ENCODE assay signal across 1 cellular context in genomic region chr10:133520193-133520738, GRCh38.
TF ChIP-seq lines count a peak whose summit lies in the region.

No MANE protein-coding gene starts in this region.

TF ChIP-seq in HEK293, 187 proteins besides CTCF, POLR2A, EP300 and RAD21 (continued from another document and continues in another):
- TF ChIP-seq PRDM2 (tag by site-specific recombination; IDR thresholded peaks at IDR 0.05; ENCODE audit: borderline replicate concordance) (no peak), ZNF624 (tag by site-specific recombination; IDR thresholded peaks at IDR 0.05) (no peak), ZNF155 (tag by site-specific recombination; IDR thresholded peaks at IDR 0.05) (no peak), GLIS1 (tag by site-specific recombination; IDR thresholded peaks at IDR 0.05) (peak; percentile 73), ZNF501 (tag by site-specific recombination; IDR thresholded peaks at IDR 0.05) (peak; percentile 66; the same call in 1 of the 2 replicates), ZNF423 (tag by site-specific recombination; IDR thresholded peaks at IDR 0.05) (peak; percentile 90), ZNF707 (tag by site-specific recombination; IDR thresholded peaks at IDR 0.05) (no peak), ZNF596 (tag by site-specific recombination; IDR thresholded peaks at IDR 0.05) (no peak), ZNF571 (tag by site-specific recombination; IDR thresholded peaks at IDR 0.05) (no peak), FEZF1 (tag by site-specific recombination; IDR thresholded peaks at IDR 0.05) (no peak), KLF1 (tag by site-specific recombination; IDR thresholded peaks at IDR 0.05) (peak; percentile 30; the same call in 1 of the 2 replicates), IKZF3 (tag by site-specific recombination; IDR thresholded peaks at IDR 0.05) (no peak), ZNF2 (tag by site-specific recombination; IDR thresholded peaks at IDR 0.05) (0 out of 2 replicates have a peak, but pooled peaks have one; percentile 41), ZNF341 (tag by site-specific recombination; IDR thresholded peaks at IDR 0.05; ENCODE audit: low read depth) (peak; percentile 33; the same call in 1 of the 2 replicates), ZFHX2 (tag by site-specific recombination; conservative IDR thresholded peaks at IDR 0.05) (no peak), ZXDB (tag by site-specific recombination; IDR thresholded peaks at IDR 0.05) (peak; percentile 72; the same call in 1 of the 2 replicates), ZSCAN16 (tag by site-specific recombination; IDR thresholded peaks at IDR 0.05) (no peak), ZNF510 (tag by site-specific recombination; IDR thresholded peaks at IDR 0.05; ENCODE audit: insufficient replicate concordance) (no peak), ZNF621 (tag by site-specific recombination; IDR thresholded peaks at IDR 0.05) (no peak), BCL11B (tag by site-specific recombination; IDR thresholded peaks at IDR 0.05; ENCODE audit: low read depth) (no peak), ZNF184 (tag by site-specific recombination; IDR thresholded peaks at IDR 0.05) (no peak), ZNF26 (tag by site-specific recombination; IDR thresholded peaks at IDR 0.05) (no peak), HOXC10 (CRISPR knock-in tag; IDR thresholded peaks at IDR 0.05) (no peak), ZFP37 (tag by site-specific recombination; IDR thresholded peaks at IDR 0.05) (peak; percentile 67; the same call in 1 of the 2 replicates), ZNF202 (tag by site-specific recombination; IDR thresholded peaks at IDR 0.05; ENCODE audit: borderline replicate concordance) (no peak), ZNF112 (tag by site-specific recombination; IDR thresholded peaks at IDR 0.05) (no peak), SP2 (tag by site-specific recombination; IDR thresholded peaks at IDR 0.05) (peak; percentile 37; the same call in 1 of the 2 replicates), SCRT1 (tag by site-specific recombination; IDR thresholded peaks at IDR 0.05; ENCODE audit: borderline replicate concordance) (no peak), ZNF473 (tag by site-specific recombination; IDR thresholded peaks at IDR 0.05) (no peak), ZNF670 (tag by site-specific recombination; IDR thresholded peaks at IDR 0.05; ENCODE audit: low read depth) (no peak), PRDM1 (tag by site-specific recombination; IDR thresholded peaks at IDR 0.05) (no peak), ZSCAN5A (tag by site-specific recombination; IDR thresholded peaks at IDR 0.05) (no peak), ZNF449 (tag by site-specific recombination; IDR thresholded peaks at IDR 0.05) (peak; percentile 49; the same call in 1 of the 2 replicates), ZNF521 (tag by site-specific recombination; IDR thresholded peaks at IDR 0.05) (no peak)
- TF ChIP-seq, protein P1, sequence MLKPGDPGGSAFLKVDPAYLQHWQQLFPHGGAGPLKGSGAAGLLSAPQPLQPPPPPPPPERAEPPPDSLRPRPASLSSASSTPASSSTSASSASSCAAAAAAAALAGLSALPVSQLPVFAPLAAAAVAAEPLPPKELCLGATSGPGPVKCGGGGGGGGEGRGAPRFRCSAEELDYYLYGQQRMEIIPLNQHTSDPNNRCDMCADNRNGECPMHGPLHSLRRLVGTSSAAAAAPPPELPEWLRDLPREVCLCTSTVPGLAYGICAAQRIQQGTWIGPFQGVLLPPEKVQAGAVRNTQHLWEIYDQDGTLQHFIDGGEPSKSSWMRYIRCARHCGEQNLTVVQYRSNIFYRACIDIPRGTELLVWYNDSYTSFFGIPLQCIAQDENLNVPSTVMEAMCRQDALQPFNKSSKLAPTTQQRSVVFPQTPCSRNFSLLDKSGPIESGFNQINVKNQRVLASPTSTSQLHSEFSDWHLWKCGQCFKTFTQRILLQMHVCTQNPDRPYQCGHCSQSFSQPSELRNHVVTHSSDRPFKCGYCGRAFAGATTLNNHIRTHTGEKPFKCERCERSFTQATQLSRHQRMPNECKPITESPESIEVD (tag by site-specific recombination; IDR thresholded peaks at IDR 0.05) = no peak
- TF ChIP-seq, protein P2, sequence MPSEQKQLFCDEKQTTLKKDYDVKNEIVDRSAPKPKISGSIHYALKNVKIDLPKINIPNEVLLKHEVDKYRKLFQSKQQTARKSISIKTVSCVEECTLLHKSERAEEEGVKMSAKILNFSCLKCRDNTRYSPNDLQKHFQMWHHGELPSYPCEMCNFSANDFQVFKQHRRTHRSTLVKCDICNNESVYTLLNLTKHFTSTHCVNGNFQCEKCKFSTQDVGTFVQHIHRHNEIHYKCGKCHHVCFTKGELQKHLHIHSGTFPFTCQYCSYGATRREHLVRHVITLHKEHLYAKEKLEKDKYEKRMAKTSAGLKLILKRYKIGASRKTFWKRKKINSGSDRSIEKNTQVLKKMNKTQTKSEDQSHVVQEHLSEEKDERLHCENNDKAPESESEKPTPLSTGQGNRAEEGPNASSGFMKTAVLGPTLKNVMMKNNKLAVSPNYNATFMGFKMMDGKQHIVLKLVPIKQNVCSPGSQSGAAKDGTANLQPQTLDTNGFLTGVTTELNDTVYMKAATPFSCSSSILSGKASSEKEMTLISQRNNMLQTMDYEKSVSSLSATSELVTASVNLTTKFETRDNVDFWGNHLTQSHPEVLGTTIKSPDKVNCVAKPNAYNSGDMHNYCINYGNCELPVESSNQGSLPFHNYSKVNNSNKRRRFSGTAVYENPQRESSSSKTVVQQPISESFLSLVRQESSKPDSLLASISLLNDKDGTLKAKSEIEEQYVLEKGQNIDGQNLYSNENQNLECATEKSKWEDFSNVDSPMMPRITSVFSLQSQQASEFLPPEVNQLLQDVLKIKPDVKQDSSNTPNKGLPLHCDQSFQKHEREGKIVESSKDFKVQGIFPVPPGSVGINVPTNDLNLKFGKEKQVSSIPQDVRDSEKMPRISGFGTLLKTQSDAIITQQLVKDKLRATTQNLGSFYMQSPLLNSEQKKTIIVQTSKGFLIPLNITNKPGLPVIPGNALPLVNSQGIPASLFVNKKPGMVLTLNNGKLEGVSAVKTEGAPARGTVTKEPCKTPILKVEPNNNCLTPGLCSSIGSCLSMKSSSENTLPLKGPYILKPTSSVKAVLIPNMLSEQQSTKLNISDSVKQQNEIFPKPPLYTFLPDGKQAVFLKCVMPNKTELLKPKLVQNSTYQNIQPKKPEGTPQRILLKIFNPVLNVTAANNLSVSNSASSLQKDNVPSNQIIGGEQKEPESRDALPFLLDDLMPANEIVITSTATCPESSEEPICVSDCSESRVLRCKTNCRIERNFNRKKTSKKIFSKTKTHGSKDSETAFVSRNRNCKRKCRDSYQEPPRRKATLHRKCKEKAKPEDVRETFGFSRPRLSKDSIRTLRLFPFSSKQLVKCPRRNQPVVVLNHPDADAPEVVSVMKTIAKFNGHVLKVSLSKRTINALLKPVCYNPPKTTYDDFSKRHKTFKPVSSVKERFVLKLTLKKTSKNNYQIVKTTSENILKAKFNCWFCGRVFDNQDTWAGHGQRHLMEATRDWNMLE (tag by site-specific recombination; conservative IDR thresholded peaks at IDR 0.05; ENCODE audit: low read depth) = peak; percentile 95
- TF ChIP-seq, protein P3, sequence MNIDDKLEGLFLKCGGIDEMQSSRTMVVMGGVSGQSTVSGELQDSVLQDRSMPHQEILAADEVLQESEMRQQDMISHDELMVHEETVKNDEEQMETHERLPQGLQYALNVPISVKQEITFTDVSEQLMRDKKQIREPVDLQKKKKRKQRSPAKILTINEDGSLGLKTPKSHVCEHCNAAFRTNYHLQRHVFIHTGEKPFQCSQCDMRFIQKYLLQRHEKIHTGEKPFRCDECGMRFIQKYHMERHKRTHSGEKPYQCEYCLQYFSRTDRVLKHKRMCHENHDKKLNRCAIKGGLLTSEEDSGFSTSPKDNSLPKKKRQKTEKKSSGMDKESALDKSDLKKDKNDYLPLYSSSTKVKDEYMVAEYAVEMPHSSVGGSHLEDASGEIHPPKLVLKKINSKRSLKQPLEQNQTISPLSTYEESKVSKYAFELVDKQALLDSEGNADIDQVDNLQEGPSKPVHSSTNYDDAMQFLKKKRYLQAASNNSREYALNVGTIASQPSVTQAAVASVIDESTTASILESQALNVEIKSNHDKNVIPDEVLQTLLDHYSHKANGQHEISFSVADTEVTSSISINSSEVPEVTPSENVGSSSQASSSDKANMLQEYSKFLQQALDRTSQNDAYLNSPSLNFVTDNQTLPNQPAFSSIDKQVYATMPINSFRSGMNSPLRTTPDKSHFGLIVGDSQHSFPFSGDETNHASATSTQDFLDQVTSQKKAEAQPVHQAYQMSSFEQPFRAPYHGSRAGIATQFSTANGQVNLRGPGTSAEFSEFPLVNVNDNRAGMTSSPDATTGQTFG (tag by site-specific recombination; IDR thresholded peaks at IDR 0.05; ENCODE audit: borderline replicate concordance) = no peak
- TF ChIP-seq, protein P4, sequence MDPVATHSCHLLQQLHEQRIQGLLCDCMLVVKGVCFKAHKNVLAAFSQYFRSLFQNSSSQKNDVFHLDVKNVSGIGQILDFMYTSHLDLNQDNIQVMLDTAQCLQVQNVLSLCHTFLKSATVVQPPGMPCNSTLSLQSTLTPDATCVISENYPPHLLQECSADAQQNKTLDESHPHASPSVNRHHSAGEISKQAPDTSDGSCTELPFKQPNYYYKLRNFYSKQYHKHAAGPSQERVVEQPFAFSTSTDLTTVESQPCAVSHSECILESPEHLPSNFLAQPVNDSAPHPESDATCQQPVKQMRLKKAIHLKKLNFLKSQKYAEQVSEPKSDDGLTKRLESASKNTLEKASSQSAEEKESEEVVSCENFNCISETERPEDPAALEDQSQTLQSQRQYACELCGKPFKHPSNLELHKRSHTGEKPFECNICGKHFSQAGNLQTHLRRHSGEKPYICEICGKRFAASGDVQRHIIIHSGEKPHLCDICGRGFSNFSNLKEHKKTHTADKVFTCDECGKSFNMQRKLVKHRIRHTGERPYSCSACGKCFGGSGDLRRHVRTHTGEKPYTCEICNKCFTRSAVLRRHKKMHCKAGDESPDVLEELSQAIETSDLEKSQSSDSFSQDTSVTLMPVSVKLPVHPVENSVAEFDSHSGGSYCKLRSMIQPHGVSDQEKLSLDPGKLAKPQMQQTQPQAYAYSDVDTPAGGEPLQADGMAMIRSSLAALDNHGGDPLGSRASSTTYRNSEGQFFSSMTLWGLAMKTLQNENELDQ (tag by site-specific recombination; IDR thresholded peaks at IDR 0.05; ENCODE audit: low read depth) = no peak
